Comparison of ENCODE assay signal across 21 cellular contexts in the genomic region with DNA sequence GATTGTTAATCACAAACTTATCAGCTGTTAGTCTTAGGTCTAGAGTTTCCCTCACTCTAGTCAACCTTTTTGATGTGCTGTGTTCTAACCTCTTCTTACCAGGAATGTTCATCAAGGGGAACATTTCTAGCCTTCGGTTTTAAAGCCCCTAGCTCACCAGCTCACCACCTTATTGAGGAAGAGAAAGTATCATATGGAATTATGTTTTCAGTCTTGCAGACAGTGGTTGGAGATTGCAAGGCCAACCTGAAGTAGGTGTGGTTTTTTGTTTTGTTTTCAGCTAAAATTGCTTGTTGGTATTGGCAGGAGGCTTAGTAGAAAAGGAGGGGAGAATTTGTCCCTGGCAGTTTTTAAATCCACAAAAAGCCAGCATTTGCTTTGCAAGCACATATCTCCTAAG. TPM values are rescaled to one million over a fixed set of nuclear protein-coding genes. Genes with fewer than 3 reads are reported as not detected.
DNase-seq lines count a peak whose midpoint lies in the region; ATAC-seq and TF ChIP-seq lines count a peak whose summit lies in the region.
"Had no signal": no experiment of that assay in that cellular context is flagged by ENCODE, and none has a peak within 500 bp of the region (broad histone marks: within the 10 kb centered on the region; RNA-seq: fewer than 3 reads in every experiment).

No MANE protein-coding gene starts in this region.

- H3K4me2 ChIP-seq in mammary epithelial cell (ENCODE audit: insufficient read depth, low read depth, low read length) (peak overlapping the region; percentile 40), PC-3 (ENCODE audit: low read length) (peak overlapping the region; percentile 39), hepatocyte (no peak overlapping the region)

- CTCF ChIA-PET in mammary epithelial cell (lab: Charles Lee; ENCODE audit: low non-redundant PET) (no interaction called here), PC-3 (lab: Charles Lee) (interaction anchor here (0.9 to 1.4 kb wide), 3 partner anchors 12 to 45 kb away, joined by 3 read pairs; no protein-coding TSS in a partner anchor)

- BruUV-seq in mammary epithelial cell (replicated peaks; lab: Mats Ljungman, UMichigan) (TSS peak; percentile 89), PC-3 (replicated peaks; lab: Mats Ljungman, UMichigan) (no TSS peak)

- no peak for DNase-seq in mammary epithelial cell
- no peak for DNase-seq in breast epithelium (ENCODE audit: low spot score in 2 of 2)
- DNase-seq in PC-3, result no peak
- DNase-seq in hepatocyte (ENCODE audit: low spot score), result no peak
- no peak for DNase-seq in right cardiac atrium
- no peak for DNase-seq in NK-92 (lab: John Stamatoyannopoulos, UW; ENCODE audit: unreplicated experiment)
- DNase-seq: activated CD4-positive, alpha-beta T cell treated with anti-CD3 and anti-CD28 coated beads for 4 hours; activated CD8-positive, alpha-beta memory T cell treated with anti-CD3 and anti-CD28 coated beads, Interleukin-2, amount 50 U/mL, for 4 hours; activated gamma-delta T cell; adrenal gland; foreskin melanocyte; GDM1; kidney glomerular epithelial cell; naive B cell; NCI-H510A; sigmoid colon had no signal

- H3K79me2 ChIP-seq in mammary epithelial cell (ENCODE audit: insufficient read depth, low read length) (no peaks in the 10 kb centered on the region), PC-3 (ENCODE audit: low read length) (no peaks in the 10 kb centered on the region), hepatocyte (no peaks in the 10 kb centered on the region)
- H3K79me2 ChIP-seq: parathyroid adenoma had no signal

- intact Hi-C loops in mammary epithelial cell (cut with micrococcal nuclease), result no loop called here
- intact Hi-C loops in breast epithelium (cut with DNase I; ENCODE audit: low total_unique reads), result no loop called here
- intact Hi-C loops in PC-3 (cut with micrococcal nuclease), result no loop called here
- intact Hi-C loops in right cardiac atrium (cut with DNase I), result no loop called here

- ATAC-seq in PC-3 (no peak), HG03439 (IDR thresholded peaks at IDR 0.05; ENCODE audit: unreplicated experiment) (no peak), right cardiac atrium (no peak), GM18505 (IDR thresholded peaks at IDR 0.05; ENCODE audit: unreplicated experiment) (no peak)
- ATAC-seq: stimulated activated effector memory CD8-positive, alpha-beta T cell treated with anti-CD3 and anti-CD28 coated beads, Interleukin-12 subunit alpha, Interleukin-12 subunit beta, amount 100 ng/mL, for 72 hours had no signal

- H3K9me2 ChIP-seq in PC-3 (replicated peaks; ENCODE audit: low read length), result no peaks in the 10 kb centered on the region
- no peaks in the 10 kb centered on the region for H3K9me2 ChIP-seq in hepatocyte (replicated peaks; ENCODE audit: insufficient read depth)

- no peaks in the 10 kb centered on the region for H3K9me3 ChIP-seq in mammary epithelial cell (replicated peaks; ENCODE audit: insufficient read depth, low read length)
- H3K9me3 ChIP-seq in breast epithelium, result no peaks in the 10 kb centered on the region
- H3K9me3 ChIP-seq in PC-3 (ENCODE audit: low read length), result no peaks in the 10 kb centered on the region
- no peaks in the 10 kb centered on the region for H3K9me3 ChIP-seq in hepatocyte (ENCODE audit: low read depth)
- H3K9me3 ChIP-seq in right cardiac atrium (ENCODE audit: control insufficient read depth, low read length), result no peaks in the 10 kb centered on the region
- H3K9me3 ChIP-seq: adrenal gland, sigmoid colon had no signal

- H3K4me3 ChIP-seq in mammary epithelial cell (replicated peaks in 1 of 3; ENCODE audit: insufficient read depth in 1 of 3, low read depth in 2 of 3, low read length in 3 of 3) (no peak overlapping the region), breast epithelium (no peak overlapping the region), PC-3 (ENCODE audit: low read length) (no peak overlapping the region), hepatocyte (no peak overlapping the region), right cardiac atrium (ENCODE audit: low read length) (no peak overlapping the region)
- H3K4me3 ChIP-seq: adrenal gland, sigmoid colon had no signal

- peak overlapping the region; percentile 19 for H3K27ac ChIP-seq in mammary epithelial cell (ENCODE audit: insufficient read depth, low read depth, low read length)
- H3K27ac ChIP-seq in breast epithelium, result no peak overlapping the region
- H3K27ac ChIP-seq in PC-3 (ENCODE audit: low read length), result peak overlapping the region; percentile 70
- peak overlapping the region; percentile 40 for H3K27ac ChIP-seq in hepatocyte
- H3K27ac ChIP-seq in right cardiac atrium (ENCODE audit: low read length), result no peak overlapping the region
- H3K27ac ChIP-seq: adrenal gland, parathyroid adenoma had no signal

- TF ChIP-seq CTCF in mammary epithelial cell (conservative IDR thresholded peaks at IDR 0.05 in 1 of 2, IDR thresholded peaks at IDR 0.05 in 1 of 2; ENCODE audit: extremely low read depth in 1 of 2, insufficient read depth in 1 of 2, low read depth in 1 of 2, low read length in 2 of 2) (no peak), breast epithelium (IDR thresholded peaks at IDR 0.05) (no peak), PC-3 (conservative IDR thresholded peaks at IDR 0.05; ENCODE audit: low read depth, low read length) (no peak), hepatocyte (IDR thresholded peaks at IDR 0.05; ENCODE audit: poor library complexity) (no peak)

- H3K27me3 ChIP-seq in mammary epithelial cell (ENCODE audit: insufficient read depth, low read length) (no peaks in the 10 kb centered on the region), breast epithelium (no peaks in the 10 kb centered on the region), PC-3 (ENCODE audit: low read length) (no peaks in the 10 kb centered on the region), hepatocyte (no peaks in the 10 kb centered on the region), right cardiac atrium (ENCODE audit: control insufficient read depth, insufficient read depth) (no peaks in the 10 kb centered on the region)
- H3K27me3 ChIP-seq: adrenal gland, sigmoid colon had no signal

- dilution Hi-C loops in mammary epithelial cell (cut with HindIII; ENCODE audit: low sequenced_read_pairs), result no loop called here

- peaks cover 20% of the 10 kb centered on the region for H3K4me1 ChIP-seq in mammary epithelial cell (ENCODE audit: insufficient read depth, low read length)
- no peaks in the 10 kb centered on the region for H3K4me1 ChIP-seq in breast epithelium
- peaks cover 54% of the 10 kb centered on the region for H3K4me1 ChIP-seq in PC-3 (ENCODE audit: insufficient read depth, low read length)
- H3K4me1 ChIP-seq in hepatocyte (ENCODE audit: insufficient read depth), result peaks cover 15% of the 10 kb centered on the region
- H3K4me1 ChIP-seq in right cardiac atrium (ENCODE audit: control insufficient read depth, insufficient read depth, low read length), result no peaks in the 10 kb centered on the region
- H3K4me1 ChIP-seq: adrenal gland, parathyroid adenoma had no signal

- H2AFZ ChIP-seq in mammary epithelial cell (ENCODE audit: low read depth, low read length) (peak overlapping the region; percentile 84), PC-3 (ENCODE audit: low read length) (peak overlapping the region; percentile 8; the same call in 1 of the 2 replicates), hepatocyte (no peak overlapping the region)
- H2AFZ ChIP-seq: parathyroid adenoma had no signal

- peaks cover 6% of the 10 kb centered on the region for H3F3A ChIP-seq in PC-3 (ENCODE audit: low read length, unreplicated experiment)

- in situ Hi-C loops in mammary epithelial cell (cut with MboI; ENCODE audit: low sequenced_read_pairs in 2 of 2), result no loop called here

- H3K9ac ChIP-seq in mammary epithelial cell (ENCODE audit: insufficient read depth, low read length) (no peak overlapping the region), PC-3 (ENCODE audit: low read length) (no peak overlapping the region)
- H3K9ac ChIP-seq: parathyroid adenoma had no signal

- TF ChIP-seq POLR2A in breast epithelium (IDR thresholded peaks at IDR 0.05), result no peak
- no peak for TF ChIP-seq POLR2A in GM18505 (IDR thresholded peaks at IDR 0.05; ENCODE audit: borderline replicate concordance, extremely low read depth, insufficient read depth, insufficient read length)

- H3K36me3 ChIP-seq in mammary epithelial cell (ENCODE audit: insufficient read depth, low read length) (no peaks in the 10 kb centered on the region), breast epithelium (no peaks in the 10 kb centered on the region), PC-3 (ENCODE audit: low read depth, low read length) (no peaks in the 10 kb centered on the region), hepatocyte (replicated peaks; ENCODE audit: insufficient read depth, low read depth) (no peaks in the 10 kb centered on the region)
- H3K36me3 ChIP-seq: adrenal gland, sigmoid colon had no signal

- POLR2A ChIA-PET in PC-3 (lab: Charles Lee; ENCODE audit: unreplicated experiment), result interaction anchor here (0.5 to 0.7 kb wide), 3 partner anchors 48 to 333 kb away, joined by 4 to 6 read pairs (median 4); no protein-coding TSS in a partner anchor

- WGBS in mammary epithelial cell (ENCODE audit: low coverage, missing lambda C conversion rate), result 100% methylated on average over 1 of the region's 1 CpG
- WGBS in hepatocyte (ENCODE audit: low lambda C conversion rate, missing lambda C conversion rate), result 68% methylated on average over 1 of the region's 1 CpG
- 53% methylated on average over 1 of the region's 1 CpG for WGBS in right cardiac atrium

- H4K20me1 ChIP-seq in mammary epithelial cell (ENCODE audit: insufficient read depth, low read length) (no peaks in the 10 kb centered on the region), PC-3 (ENCODE audit: low read length) (no peaks in the 10 kb centered on the region), hepatocyte (ENCODE audit: insufficient read depth, poor library complexity, severe bottlenecking) (no peaks in the 10 kb centered on the region)

RNA-seq across cellular contexts. Expression of a gene that starts 48.4 kb away (rescaled TPM):
- total RNA-seq in mammary epithelial cell, result 10 to 100 TPM; 25.9 to 56.8 TPM
- polyA plus RNA-seq in mammary epithelial cell, result 2.0 TPM
- 12.3 TPM for polyA minus RNA-seq in mammary epithelial cell
- 100 to 1,000 TPM in 1 of 3 donors, 10 to 100 TPM in 2; 38.7 to 430 (median 42.0) TPM for total RNA-seq in breast epithelium
- 17.0 and 20.4 TPM in 2 replicates for total RNA-seq in PC-3 (2014; rRNA removed)
- total RNA-seq in hepatocyte, result 26.6 and 27.1 TPM in 2 replicates
- 83.5 and 95.4 TPM in 2 replicates for polyA plus RNA-seq in hepatocyte
- 100 to 1,000 TPM; 123 to 187 (median 152) TPM for total RNA-seq in right cardiac atrium
- polyA plus RNA-seq in right cardiac atrium, result 20.3 TPM
- total RNA-seq: CD4-positive, alpha-beta memory T cell had no signal

Comparison
In these comparisons a context has a peak if more than half of its experiments do, and no peak if none do; other contexts are left out.
1. H3K27ac ChIP-seq: peak in mammary epithelial cell (single experiment), PC-3 (single experiment) and hepatocyte (single experiment); none in breast epithelium (0 of 2) and right cardiac atrium (single experiment).